In the genomic region with DNA sequence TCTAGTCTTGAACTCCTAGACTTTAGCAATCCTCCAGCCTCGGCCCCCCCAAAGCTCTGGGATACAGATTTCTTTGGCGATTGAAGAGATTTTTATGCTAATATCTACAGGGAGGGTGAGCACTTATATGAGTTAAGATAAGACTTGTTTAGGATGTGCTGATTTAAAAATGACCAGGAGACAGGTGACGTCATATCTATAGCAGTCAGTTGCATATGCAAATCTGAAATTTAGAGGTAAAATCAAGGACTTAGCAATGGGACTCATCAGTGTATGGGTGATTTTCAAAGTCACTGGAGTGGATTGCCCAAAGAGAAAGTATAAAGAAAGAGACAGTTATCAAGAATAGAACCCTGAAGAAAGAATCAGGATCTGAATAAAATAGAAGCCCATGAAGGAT, we compare ENCODE assay signal across 35 cellular contexts.
DNase-seq lines count a peak whose midpoint lies in the region; ATAC-seq, FAIRE-seq and TF ChIP-seq lines count a peak whose summit lies in the region.
"Had no signal": no experiment of that assay in that cellular context is flagged by ENCODE, and none has a peak within 500 bp of the region (broad histone marks: within the 10 kb centered on the region; RNA-seq: fewer than 3 reads in every experiment).

No MANE protein-coding gene starts in this region.

- DNase-seq in HepG2 (ENCODE audit: low spot score) (no peak), right lobe of liver (no peak), GM12878 (ENCODE audit: low read depth, low spot score) (no peak), K562 (ENCODE audit: extremely low read depth in 1 of 4, low spot score in 3 of 4) (no peak), NCI-H526 treated with DMSO at 0.1 percent for 48 hours (lab: John Stamatoyannopoulos, UW) (no peak), type B pancreatic cell (ENCODE audit: extremely low spot score, unreplicated experiment) (no peak)
- DNase-seq: 8988T; ACHN; AML-193; BE2C; C1 segment of cervical spinal cord; Caco-2; Calu3; CD4-positive, alpha-beta memory T cell; CD4-positive, alpha-beta T cell; CD4-positive, CD25-positive, alpha-beta regulatory T cell; CD8-positive, alpha-beta memory T cell; CD8-positive, alpha-beta T cell; COR-L47; DMS 273 treated with DMSO at 0.1 percent for 48 hours; DMS153; DMS53; DMS79; DMS79 treated with DMSO at 0.1 percent for 48 hours; DND-41; EL had no signal

- H3K27ac Mint-ChIP-seq in type B pancreatic cell, result no peak overlapping the region
- H3K27ac Mint-ChIP-seq: B cell; CD14-positive monocyte; CD4-positive, alpha-beta memory T cell; CD4-positive, alpha-beta T cell; CD4-positive, CD25-positive, alpha-beta regulatory T cell; CD8-positive, alpha-beta memory T cell; CD8-positive, alpha-beta T cell had no signal

- TF ChIP-seq POLR2A in HepG2 (IDR thresholded peaks at IDR 0.05; ENCODE audit: insufficient read depth in 1 of 2, low read depth in 2 of 2, low read length in 2 of 2), result no peak
- TF ChIP-seq POLR2A in right lobe of liver (IDR thresholded peaks at IDR 0.05), result no peak
- no peak for TF ChIP-seq POLR2A in GM12878 (IDR thresholded peaks at IDR 0.05; ENCODE audit: low read depth, low read length)
- no peak for TF ChIP-seq POLR2A in K562 (conservative IDR thresholded peaks at IDR 0.05)

- CTCF ChIA-PET in HepG2 (lab: Yijun Ruan, JAX; ENCODE audit: low intra/inter-chr PET ratio, low total read pairs), result no interaction called here
- CTCF ChIA-PET in GM12878 (lab: Yijun Ruan, JAX), result interaction anchor here (1.6 kb wide), 1 partner anchor 9 kb away, joined by 6 read pairs; no protein-coding TSS in a partner anchor
- CTCF ChIA-PET in K562 (lab: Yijun Ruan, JAX; ENCODE audit: low intra/inter-chr PET ratio), result no interaction called here

- H3K4me1 Mint-ChIP-seq in type B pancreatic cell (ENCODE audit: unreplicated experiment), result no peaks in the 10 kb centered on the region
- H3K4me1 Mint-ChIP-seq: B cell; CD14-positive monocyte; CD4-positive, alpha-beta memory T cell; CD4-positive, CD25-positive, alpha-beta regulatory T cell; CD8-positive, alpha-beta memory T cell had no signal

- in situ Hi-C loops in HepG2 (cut with HindIII; ENCODE audit: extremely low pct_ligation_motif_present, low pct_unique_long_range_greater_than_20kb), result no loop called here
- in situ Hi-C loops in GM12878 (cut with MboI), result no loop called here
- in situ Hi-C loops in K562 (cut with MboI), result no loop called here

- no peaks in the 10 kb centered on the region for H3K27me3 Mint-ChIP-seq in type B pancreatic cell
- H3K27me3 Mint-ChIP-seq: B cell; CD4-positive, alpha-beta memory T cell; CD4-positive, alpha-beta T cell; CD4-positive, CD25-positive, alpha-beta regulatory T cell; CD8-positive, alpha-beta memory T cell had no signal

- RAD21 ChIA-PET in GM12878 (lab: Charles Lee; ENCODE audit: unreplicated experiment), result no interaction called here

- H3K9ac ChIP-seq in HepG2 (ENCODE audit: insufficient read depth, low read depth, low read length), result no peak overlapping the region
- no peak overlapping the region for H3K9ac ChIP-seq in GM12878 (ENCODE audit: control insufficient read depth, insufficient read depth, low read length)
- H3K9ac ChIP-seq in K562 (ENCODE audit: insufficient read depth in 1 of 2, low read depth in 2 of 2, low read length in 2 of 2), result no peak overlapping the region
- H3K9ac ChIP-seq: BLaER1; BLaER1 treated with 17β-estradiol and CSF1 and Interleukin-3, amounts not matched to agents 10 nM and 100 nM had no signal

- no peak overlapping the region for H3K4me3 Mint-ChIP-seq in type B pancreatic cell
- H3K4me3 Mint-ChIP-seq: B cell; CD14-positive monocyte; CD4-positive, alpha-beta memory T cell; CD4-positive, alpha-beta T cell; CD4-positive, CD25-positive, alpha-beta regulatory T cell; CD8-positive, alpha-beta memory T cell; CD8-positive, alpha-beta T cell had no signal

- no peak for ATAC-seq in HepG2
- ATAC-seq in right lobe of liver, result no peak
- ATAC-seq in GM12878, result no peak
- ATAC-seq in K562, result no peak
- ATAC-seq: A549; CD8-positive, alpha-beta T cell had no signal

- H3K4me1 ChIP-seq in HepG2 (ENCODE audit: insufficient read depth, low read length) (no peaks in the 10 kb centered on the region), right lobe of liver (no peaks in the 10 kb centered on the region), GM12878 (ENCODE audit: control insufficient read depth, insufficient read depth, low read length) (no peaks in the 10 kb centered on the region), K562 (replicated peaks in 1 of 2; ENCODE audit: control insufficient read depth in 2 of 2, insufficient read depth in 2 of 2, low read length in 2 of 2) (no peaks in the 10 kb centered on the region)
- H3K4me1 ChIP-seq: A549; BE2C; BLaER1; BLaER1 treated with 17β-estradiol and CSF1 and Interleukin-3, amounts not matched to agents 10 nM and 100 nM; Caco-2 had no signal

- H3K4me3 ChIP-seq in HepG2 (replicated peaks in 1 of 3; ENCODE audit: insufficient read depth in 1 of 3, low read depth in 2 of 3, low read length in 3 of 3) (no peak overlapping the region), right lobe of liver (no peak overlapping the region), GM12878 (no peak overlapping the region), K562 (no peak overlapping the region)
- H3K4me3 ChIP-seq: A549; BLaER1; BLaER1 treated with 17β-estradiol and CSF1 and Interleukin-3, amounts not matched to agents 10 nM and 100 nM had no signal

- no peak overlapping the region for H2AFZ ChIP-seq in HepG2 (ENCODE audit: low read length)
- H2AFZ ChIP-seq in GM12878 (ENCODE audit: control insufficient read depth, low read depth, low read length), result no peak overlapping the region
- no peak overlapping the region for H2AFZ ChIP-seq in K562 (ENCODE audit: low read depth, low read length)

- no peaks in the 10 kb centered on the region for H3K27me3 ChIP-seq in HepG2 (ENCODE audit: control insufficient read depth in 1 of 2, insufficient read depth in 2 of 2, low read length in 2 of 2)
- H3K27me3 ChIP-seq in right lobe of liver, result no peaks in the 10 kb centered on the region
- no peaks in the 10 kb centered on the region for H3K27me3 ChIP-seq in GM12878 (replicated peaks in 1 of 2; ENCODE audit: control insufficient read depth in 2 of 2, insufficient read depth in 2 of 2, low read length in 1 of 2)
- no peaks in the 10 kb centered on the region for H3K27me3 ChIP-seq in K562 (ENCODE audit: control insufficient read depth in 2 of 2, insufficient read depth in 2 of 2, low read length in 2 of 2)
- H3K27me3 ChIP-seq: BE2C; BLaER1; BLaER1 treated with 17β-estradiol and CSF1 and Interleukin-3, amounts not matched to agents 10 nM and 100 nM had no signal

- POLR2A ChIA-PET in HepG2 (lab: Yijun Ruan, JAX) (no interaction called here), GM12878 (lab: Charles Lee) (no interaction called here), K562 (lab: Yijun Ruan, JAX) (no interaction called here)

- TF ChIP-seq RAD21 in HepG2 (CRISPR knock-in tag; IDR thresholded peaks at IDR 0.05), result no peak
- no peak for TF ChIP-seq RAD21 in GM12878 (IDR thresholded peaks at IDR 0.05; ENCODE audit: insufficient read depth, low read depth, low read length)
- TF ChIP-seq RAD21 in K562 (CRISPR knock-in tag; conservative IDR thresholded peaks at IDR 0.05 in 1 of 2, IDR thresholded peaks at IDR 0.05 in 1 of 2), result no peak

- no peaks in the 10 kb centered on the region for H3K36me3 Mint-ChIP-seq in type B pancreatic cell
- H3K36me3 Mint-ChIP-seq: CD14-positive monocyte; CD4-positive, alpha-beta memory T cell; CD4-positive, CD25-positive, alpha-beta regulatory T cell; CD8-positive, alpha-beta memory T cell; CD8-positive, alpha-beta T cell had no signal

- SMC1A ChIA-PET in GM12878 (lab: Charles Lee; ENCODE audit: uncharacterized antibody, unreplicated experiment), result interaction anchor here (0.8 to 3.2 kb wide), 2 partner anchors 9 to 19 kb away, joined by 3 to 13 read pairs; no protein-coding TSS in a partner anchor

- no TSS peak for BruUV-seq in HepG2 (replicated peaks; lab: Mats Ljungman, UMichigan)
- BruUV-seq in GM12878 (replicated peaks; lab: Mats Ljungman, UMichigan), result no TSS peak
- no TSS peak for BruUV-seq in K562 (replicated peaks; lab: Mats Ljungman, UMichigan)

- H3K36me3 ChIP-seq in HepG2 (replicated peaks in 1 of 2; ENCODE audit: control insufficient read depth in 1 of 2, insufficient read depth in 2 of 2, low read length in 2 of 2), result no peaks in the 10 kb centered on the region
- H3K36me3 ChIP-seq in right lobe of liver, result no peaks in the 10 kb centered on the region
- H3K36me3 ChIP-seq in GM12878 (ENCODE audit: control insufficient read depth in 2 of 2, insufficient read depth in 2 of 2, low read length in 1 of 2), result no peaks in the 10 kb centered on the region
- no peaks in the 10 kb centered on the region for H3K36me3 ChIP-seq in K562 (ENCODE audit: control insufficient read depth, insufficient read depth, low read length)
- H3K36me3 ChIP-seq: BE2C; BLaER1; BLaER1 treated with 17β-estradiol and CSF1 and Interleukin-3, amounts not matched to agents 10 nM and 100 nM had no signal

- no peak for FAIRE-seq in HepG2 (lab: Jason Lieb, UNC)
- no peak for FAIRE-seq in GM12878 (lab: Jason Lieb, UNC)
- no peak for FAIRE-seq in K562 (lab: Jason Lieb, UNC)
- FAIRE-seq: A204.1, A549, D721Med had no signal

- TF ChIP-seq EP300 in HepG2 (IDR thresholded peaks at IDR 0.05; ENCODE audit: low read depth in 2 of 2, low read length in 2 of 2) (no peak), HepG2 (CRISPR knock-in tag; IDR thresholded peaks at IDR 0.05; ENCODE audit: borderline replicate concordance) (no peak), GM12878 (IDR thresholded peaks at IDR 0.05; ENCODE audit: borderline replicate concordance in 1 of 2, control insufficient read depth in 1 of 2, low read depth in 2 of 2, low read length in 2 of 2) (no peak), K562 (IDR thresholded peaks at IDR 0.05; ENCODE audit: low read length) (no peak)

- WGBS in HepG2 (ENCODE audit: low lambda C conversion rate), result 3% methylated on average over 3 of the region's 3 CpGs
- 65% methylated on average over 3 of the region's 3 CpGs for WGBS in right lobe of liver (ENCODE audit: insufficient coverage, low coverage, low lambda C conversion rate, missing lambda C conversion rate)
- WGBS in GM12878 (ENCODE audit: insufficient coverage, insufficient replicate concordance, low lambda C conversion rate, missing lambda C conversion rate), result 47% methylated on average over 3 of the region's 3 CpGs
- 2% methylated on average over 3 of the region's 3 CpGs for WGBS in K562 (ENCODE audit: insufficient coverage, low coverage, missing lambda C conversion rate)

- intact Hi-C loops in HepG2 (cut with micrococcal nuclease; ENCODE audit: unreplicated experiment), result no loop called here
- intact Hi-C loops in right lobe of liver (cut with DNase I), result no loop called here
- intact Hi-C loops in GM12878 (cut with micrococcal nuclease; ENCODE audit: unreplicated experiment), result no loop called here
- intact Hi-C loops in K562 (cut with micrococcal nuclease), result no loop called here

- no peak overlapping the region for H3K4me2 ChIP-seq in HepG2 (ENCODE audit: low read depth, low read length)
- H3K4me2 ChIP-seq in GM12878 (ENCODE audit: control insufficient read depth, insufficient read depth), result no peak overlapping the region
- no peak overlapping the region for H3K4me2 ChIP-seq in K562 (ENCODE audit: insufficient read depth, low read length)
- H3K4me2 ChIP-seq: A549; BLaER1; BLaER1 treated with 17β-estradiol and CSF1 and Interleukin-3, amounts not matched to agents 10 nM and 100 nM had no signal

- H3K27ac ChIP-seq in HepG2 (ENCODE audit: extremely low read length, insufficient read depth, low read length) (no peak overlapping the region), right lobe of liver (no peak overlapping the region), GM12878 (ENCODE audit: control insufficient read depth, insufficient read depth) (no peak overlapping the region), K562 (ENCODE audit: extremely low read depth, low read depth, low read length) (no peak overlapping the region)
- H3K27ac ChIP-seq: 22Rv1; A549; BLaER1; BLaER1 treated with 17β-estradiol and CSF1 and Interleukin-3, amounts not matched to agents 10 nM and 100 nM; C4-2B had no signal

- TF ChIP-seq CTCF in HepG2 (CRISPR knock-in tag; IDR thresholded peaks at IDR 0.05) (no peak), right lobe of liver (IDR thresholded peaks at IDR 0.05) (no peak), GM12878 (IDR thresholded peaks at IDR 0.05 in 2 of 3, conservative IDR thresholded peaks at IDR 0.05 in 1 of 3; ENCODE audit: control insufficient read depth in 2 of 3, extremely low read depth in 1 of 3, insufficient read depth in 1 of 3, low read depth in 3 of 3, low read length in 3 of 3) (no peak), K562 (IDR thresholded peaks at IDR 0.05 in 2 of 3, conservative IDR thresholded peaks at IDR 0.05 in 1 of 3; ENCODE audit: insufficient read depth in 2 of 3, low read depth in 1 of 3, low read length in 3 of 3) (no peak), type B pancreatic cell (conservative IDR thresholded peaks at IDR 0.05) (no peak)

- no peaks in the 10 kb centered on the region for H3K79me2 ChIP-seq in HepG2 (ENCODE audit: insufficient read depth, low read length)
- H3K79me2 ChIP-seq in GM12878 (ENCODE audit: control insufficient read depth, insufficient read depth, low read length), result no peaks in the 10 kb centered on the region
- H3K79me2 ChIP-seq in K562 (ENCODE audit: control insufficient read depth, insufficient read depth, low read length), result no peaks in the 10 kb centered on the region

- H4K20me1 ChIP-seq in HepG2 (ENCODE audit: insufficient read depth, low read length) (no peaks in the 10 kb centered on the region), GM12878 (ENCODE audit: control insufficient read depth, insufficient read depth) (no peaks in the 10 kb centered on the region), K562 (replicated peaks; ENCODE audit: control insufficient read depth, insufficient read depth, low read length) (no peaks in the 10 kb centered on the region)
- H4K20me1 ChIP-seq: BLaER1; BLaER1 treated with 17β-estradiol and CSF1 and Interleukin-3, amounts not matched to agents 10 nM and 100 nM had no signal

- H3K9me3 Mint-ChIP-seq in type B pancreatic cell, result no peaks in the 10 kb centered on the region
- H3K9me3 Mint-ChIP-seq: CD4-positive, alpha-beta T cell; CD8-positive, alpha-beta T cell had no signal

- H3K9me1 ChIP-seq in K562 (ENCODE audit: control insufficient read depth, insufficient read depth, low read length), result no peaks in the 10 kb centered on the region

- H3K9me3 ChIP-seq in HepG2 (ENCODE audit: low read length) (peaks cover 89% of the 10 kb centered on the region), right lobe of liver (no peaks in the 10 kb centered on the region), GM12878 (replicated peaks; ENCODE audit: control insufficient read depth, insufficient read depth, low read length) (no peaks in the 10 kb centered on the region), K562 (replicated peaks; ENCODE audit: control insufficient read depth, insufficient read depth, low read depth, low read length) (no peaks in the 10 kb centered on the region)
- H3K9me3 ChIP-seq: A549; BE2C; BLaER1; BLaER1 treated with 17β-estradiol and CSF1 and Interleukin-3, amounts not matched to agents 10 nM and 100 nM; Caco-2 had no signal
